Comparison of ENCODE assay signal across 19 cellular contexts in genomic region chr2:96546321-96546720, GRCh38. TPM values are rescaled to one million over a fixed set of nuclear protein-coding genes. Genes with fewer than 3 reads are reported as not detected.
DNase-seq lines count a peak whose midpoint lies in the region; ATAC-seq, FAIRE-seq and TF ChIP-seq lines count a peak whose summit lies in the region.
"Had no signal": no experiment of that assay in that cellular context is flagged by ENCODE, and none has a peak within 500 bp of the region (broad histone marks: within the 10 kb centered on the region; RNA-seq: fewer than 3 reads in every experiment).

No MANE protein-coding gene starts in this region.

- H4K5ac ChIP-seq in H1 (ENCODE audit: insufficient read length, low read depth, low read length): no peak overlapping the region

- peaks cover 73% of the 10 kb centered on the region for H3K36me3 Mint-ChIP-seq in activated CD4-positive, alpha-beta memory T cell treated with anti-CD3 and anti-CD28 coated beads, Interleukin-2, amount 10 ng/mL, durations not matched to agents 7 days and 5 days (ENCODE audit: low read depth)

- ATAC-seq in HepG2 (no peak), right lobe of liver (no peak), GM19467 (IDR thresholded peaks at IDR 0.05; ENCODE audit: unreplicated experiment) (no peak)
- ATAC-seq: HCT116, pancreas had no signal

- H3K9ac ChIP-seq in HepG2 (ENCODE audit: insufficient read depth, low read depth, low read length) (no peak overlapping the region), H1 (replicated peaks in 1 of 4; ENCODE audit: extremely low read depth in 1 of 4, low read depth in 3 of 4, low read length in 3 of 4) (no peak overlapping the region)

- H2AFZ ChIP-seq in HepG2 (ENCODE audit: low read length) (no peak overlapping the region), H1 (ENCODE audit: low read length) (no peak overlapping the region)

- DNase-seq in HepG2 (ENCODE audit: low spot score) (no peak), right lobe of liver (no peak), H1 (ENCODE audit: low read depth in 1 of 2, low spot score in 2 of 2) (no peak), NCI-H187 treated with DMSO at 0.1 percent for 48 hours (lab: John Stamatoyannopoulos, UW) (no peak), COR-L47 (lab: John Stamatoyannopoulos, UW) (no peak), iPS-NIHi11 (ENCODE audit: low spot score) (no peak)
- peak; percentile 55 for DNase-seq in activated CD4-positive, alpha-beta memory T cell treated with anti-CD3 and anti-CD28 coated beads, Interleukin-2, amount 10 ng/mL, durations not matched to agents 7 days and 5 days
- DNase-seq: activated gamma-delta T cell, AML-193, caudate nucleus, Karpas-422, NCI-H446 treated with DMSO at 0.1 percent for 48 hours, pancreas had no signal

- H3K36me3 ChIP-seq in HepG2 (replicated peaks in 1 of 2; ENCODE audit: control insufficient read depth in 1 of 2, insufficient read depth in 2 of 2, low read length in 2 of 2) (no peaks in the 10 kb centered on the region; a peak in 1 of 5 replicates), right lobe of liver (peaks cover 0 to 3% (median 0%) of the 10 kb centered on the region in 4 donors), H1 (ENCODE audit: control insufficient read depth in 2 of 4, insufficient read depth in 4 of 4, low read length in 3 of 4) (no peaks in the 10 kb centered on the region)
- H3K36me3 ChIP-seq: pancreas had no signal

- H2BK20ac ChIP-seq in H1 (ENCODE audit: low read length): no peak overlapping the region

- no peak overlapping the region for H2BK5ac ChIP-seq in H1 (ENCODE audit: low read depth, low read length)

- H3K79me1 ChIP-seq in H1 (ENCODE audit: low read depth, low read length): no peaks in the 10 kb centered on the region; the same call in none of the 2 replicates

- no peak overlapping the region for H4K91ac ChIP-seq in H1 (replicated peaks; ENCODE audit: insufficient read length, low read length)

- BruUV-seq in HepG2 (replicated peaks; lab: Mats Ljungman, UMichigan): no TSS peak

- no peak overlapping the region for H3K56ac ChIP-seq in H1 (replicated peaks; ENCODE audit: insufficient read length, low read depth, low read length)

- H3K9me3 Mint-ChIP-seq in activated CD4-positive, alpha-beta memory T cell treated with anti-CD3 and anti-CD28 coated beads, Interleukin-2, amount 10 ng/mL, durations not matched to agents 7 days and 5 days: peaks cover 2% of the 10 kb centered on the region

- WGBS in HepG2 (ENCODE audit: low lambda C conversion rate): 67% methylated on average over 3 of the region's 5 CpGs
- 44% methylated on average over 1 of the region's 5 CpGs for WGBS in right lobe of liver (ENCODE audit: insufficient coverage, low coverage, low lambda C conversion rate, missing lambda C conversion rate)
- WGBS in H1 (ENCODE audit: extremely low coverage in 1 of 2, insufficient coverage in 1 of 2, insufficient read length in 1 of 2, insufficient replicate concordance in 2 of 2, low coverage in 1 of 2, low lambda C conversion rate in 2 of 2, missing lambda C conversion rate in 1 of 2), 2 experiments: 88% methylated on average over 3 of the region's 5 CpGs; no CpG with 5 or more reads in 1 of the 2 experiments

- POLR2A ChIA-PET in HepG2 (lab: Yijun Ruan, JAX): no interaction called here
- POLR2A ChIA-PET in activated CD4-positive, alpha-beta memory T cell treated with anti-CD3 and anti-CD28 coated beads, Interleukin-2, amount 10 ng/mL, durations not matched to agents 7 days and 5 days (lab: Charles Lee): interaction anchor here (0.9 to 3.5 kb wide), 4 partner anchors 8 to 19 kb away, joined by 3 to 41 read pairs (median 6); partner anchors contain the start of gene ARID5A
- POLR2A ChIA-PET in H1 (lab: Charles Lee; ENCODE audit: partially characterized antibody): interaction anchor here (5.4 kb wide), 1 partner anchor 8 kb away, joined by 33 read pairs; the partner anchor contains the start of gene ARID5A

- H3K18ac ChIP-seq in H1 (ENCODE audit: extremely low read depth, low read length): no peak overlapping the region

- 0 out of 2 replicates have a peak overlapping the region, but pooled peaks have one; percentile 60 for H2AK5ac ChIP-seq in H1 (ENCODE audit: low read depth, low read length)

- TF ChIP-seq EP300 in HepG2 (IDR thresholded peaks at IDR 0.05; ENCODE audit: low read depth in 2 of 2, low read length in 2 of 2) (no peak), HepG2 (CRISPR knock-in tag; IDR thresholded peaks at IDR 0.05; ENCODE audit: borderline replicate concordance) (no peak), H1 (IDR thresholded peaks at IDR 0.05; ENCODE audit: borderline replicate concordance in 1 of 2, low read depth in 2 of 2, low read length in 2 of 2) (no peak)

- H3K27me3 Mint-ChIP-seq in activated CD4-positive, alpha-beta memory T cell treated with anti-CD3 and anti-CD28 coated beads, Interleukin-2, amount 10 ng/mL, durations not matched to agents 7 days and 5 days: peaks cover 2% of the 10 kb centered on the region

- H3K4me3 ChIP-seq in HepG2 (replicated peaks in 1 of 3; ENCODE audit: insufficient read depth in 1 of 3, low read depth in 2 of 3, low read length in 3 of 3): no peak overlapping the region
- no peak overlapping the region for H3K4me3 ChIP-seq in right lobe of liver
- no peak overlapping the region for H3K4me3 ChIP-seq in H1 (ENCODE audit: extremely low read depth in 1 of 4, insufficient read depth in 2 of 4, low read depth in 3 of 4, low read length in 4 of 4)
- H3K4me3 ChIP-seq: pancreas had no signal

- H3K14ac ChIP-seq in H1 (ENCODE audit: insufficient read length): no peak overlapping the region

- H3K27me3 ChIP-seq in HepG2 (ENCODE audit: control insufficient read depth in 1 of 2, insufficient read depth in 2 of 2, low read length in 2 of 2) (no peaks in the 10 kb centered on the region), right lobe of liver (no peaks in the 10 kb centered on the region), H1 (replicated peaks in 1 of 4; ENCODE audit: control insufficient read depth in 3 of 4, extremely low read depth in 1 of 4, insufficient read depth in 3 of 4, low read length in 3 of 4) (peaks cover 0 to 2% (median 0%) of the 10 kb centered on the region in 4 experiments; a peak in 3 of 7 replicates)
- H3K27me3 ChIP-seq: pancreas had no signal

- TF ChIP-seq RAD21 in HepG2 (CRISPR knock-in tag; IDR thresholded peaks at IDR 0.05) (no peak), H1 (IDR thresholded peaks at IDR 0.05 in 1 of 2, conservative IDR thresholded peaks at IDR 0.05 in 1 of 2; ENCODE audit: low read depth in 2 of 2, low read length in 2 of 2) (no peak)

- H3K27ac ChIP-seq in HepG2 (ENCODE audit: extremely low read length, insufficient read depth, low read length): no peak overlapping the region
- H3K27ac ChIP-seq in right lobe of liver: no peak overlapping the region
- H3K27ac ChIP-seq in H1 (ENCODE audit: low read depth, low read length): no peak overlapping the region
- H3K27ac ChIP-seq: pancreas, VCaP had no signal

- H3K4me2 ChIP-seq in HepG2 (ENCODE audit: low read depth, low read length) (no peak overlapping the region), H1 (ENCODE audit: insufficient read depth in 1 of 2, low read depth in 2 of 2, low read length in 2 of 2) (no peak overlapping the region; a peak in 1 of 4 replicates)

- no peak overlapping the region for H3K23ac ChIP-seq in H1 (ENCODE audit: insufficient read length)

- 0 out of 2 replicates have a peak overlapping the region, but pooled peaks have one; percentile 81 for H2BK15ac ChIP-seq in H1 (ENCODE audit: low read length)

- intact Hi-C loops in HepG2 (cut with micrococcal nuclease; ENCODE audit: unreplicated experiment) (no loop called here), right lobe of liver (cut with DNase I) (no loop called here)

- H3K4me1 Mint-ChIP-seq in activated CD4-positive, alpha-beta memory T cell treated with anti-CD3 and anti-CD28 coated beads, Interleukin-2, amount 10 ng/mL, durations not matched to agents 7 days and 5 days: peaks cover 58% of the 10 kb centered on the region

- H3K9me3 ChIP-seq in HepG2 (ENCODE audit: low read length): no peaks in the 10 kb centered on the region
- H3K9me3 ChIP-seq in right lobe of liver: no peaks in the 10 kb centered on the region
- peaks cover 0 to 5% of the 10 kb centered on the region in 2 experiments; a peak in 1 of 4 replicates for H3K9me3 ChIP-seq in H1 (ENCODE audit: insufficient read depth in 2 of 2, low read depth in 1 of 2, low read length in 1 of 2)
- H3K9me3 ChIP-seq: pancreas had no signal

- peak overlapping the region; percentile 61 for H3K27ac Mint-ChIP-seq in activated CD4-positive, alpha-beta memory T cell treated with anti-CD3 and anti-CD28 coated beads, Interleukin-2, amount 10 ng/mL, durations not matched to agents 7 days and 5 days

- no peaks in the 10 kb centered on the region for H3K79me2 ChIP-seq in HepG2 (ENCODE audit: insufficient read depth, low read length)
- no peaks in the 10 kb centered on the region for H3K79me2 ChIP-seq in H1 (ENCODE audit: control insufficient read depth in 1 of 2, insufficient read depth in 2 of 2, low read length in 2 of 2)

- peak overlapping the region; percentile 28 for H3K4me3 Mint-ChIP-seq in activated CD4-positive, alpha-beta memory T cell treated with anti-CD3 and anti-CD28 coated beads, Interleukin-2, amount 10 ng/mL, durations not matched to agents 7 days and 5 days

- no peak overlapping the region for H3K4ac ChIP-seq in H1 (replicated peaks; ENCODE audit: insufficient read length, low read depth, low read length)

- H4K20me1 ChIP-seq in HepG2 (ENCODE audit: insufficient read depth, low read length): no peaks in the 10 kb centered on the region
- peaks cover 0 to 2% of the 10 kb centered on the region in 2 experiments for H4K20me1 ChIP-seq in H1 (replicated peaks in 1 of 2; ENCODE audit: control insufficient read depth in 1 of 2, insufficient read depth in 2 of 2, low read length in 2 of 2)

- FAIRE-seq in HepG2 (lab: Jason Lieb, UNC) (no peak), H1 (lab: Jason Lieb, UNC) (no peak)
- FAIRE-seq: frontal cortex, keratinocyte, pancreas had no signal

- no peak overlapping the region for H2BK120ac ChIP-seq in H1 (replicated peaks; ENCODE audit: low read depth, low read length)

- CTCF ChIA-PET in HepG2 (lab: Yijun Ruan, JAX; ENCODE audit: low intra/inter-chr PET ratio, low total read pairs) (no interaction called here), H1 (lab: Charles Lee; ENCODE audit: partially characterized antibody) (interaction anchor here (2.8 to 13.1 kb wide), 2 partner anchors 12 to 37 kb away, joined by 23 to 361 read pairs; partner anchors contain the start of gene ARID5A)
- CTCF ChIA-PET in activated CD4-positive, alpha-beta memory T cell treated with anti-CD3 and anti-CD28 coated beads, Interleukin-2, amount 10 ng/mL, durations not matched to agents 7 days and 5 days (lab: Charles Lee): interaction anchor here (1.3 kb wide), 2 partner anchors 8 to 10 kb away, joined by 4 to 5 read pairs; no protein-coding TSS in a partner anchor

- TF ChIP-seq CTCF in HepG2 (CRISPR knock-in tag; IDR thresholded peaks at IDR 0.05): no peak
- TF ChIP-seq CTCF in right lobe of liver (IDR thresholded peaks at IDR 0.05): no peak
- TF ChIP-seq CTCF in H1 (IDR thresholded peaks at IDR 0.05; ENCODE audit: control extremely low read depth in 1 of 3, insufficient read depth in 1 of 3, low read depth in 1 of 3, low read length in 3 of 3): no peak

- H3K4me1 ChIP-seq in HepG2 (ENCODE audit: insufficient read depth, low read length) (peaks cover 16% of the 10 kb centered on the region), right lobe of liver (peaks cover 0 to 8% (median 2%) of the 10 kb centered on the region in 4 donors), H1 (replicated peaks in 1 of 4; ENCODE audit: control insufficient read depth in 3 of 4, insufficient read depth in 4 of 4, low read length in 3 of 4) (peaks cover 2 to 20% (median 5%) of the 10 kb centered on the region in 4 experiments; a peak in 6 of 7 replicates)
- H3K4me1 ChIP-seq: pancreas had no signal

- TF ChIP-seq POLR2A in HepG2 (IDR thresholded peaks at IDR 0.05; ENCODE audit: insufficient read depth in 1 of 2, low read depth in 2 of 2, low read length in 2 of 2) (no peak), right lobe of liver (IDR thresholded peaks at IDR 0.05) (no peak), H1 (IDR thresholded peaks at IDR 0.05; ENCODE audit: control extremely low read depth in 1 of 2, low read depth in 2 of 2, low read length in 2 of 2) (no peak)

- H3K23me2 ChIP-seq in H1 (ENCODE audit: low read depth, low read length): 0 out of 2 replicates have a peak, but pooled peaks cover 1% of the 10 kb centered on the region

- in situ Hi-C loops in HepG2 (cut with HindIII; ENCODE audit: extremely low pct_ligation_motif_present, low pct_unique_long_range_greater_than_20kb): no loop called here

- H2BK12ac ChIP-seq in H1 (ENCODE audit: low read depth, low read length): no peak overlapping the region

- no peak overlapping the region for H4K8ac ChIP-seq in H1 (ENCODE audit: extremely low read depth, insufficient read depth, low read length)

RNA-seq across cellular contexts. Expression of gene ARID5A, which starts 9.8 kb away (rescaled TPM):
- total RNA-seq in HepG2 (2016; rRNA removed; fragmentation: Illumina TruSeq; extraction: Trizol): 8.0 and 9.5 TPM in 2 replicates
- 2.9 and 3.5 TPM in 2 replicates for total RNA-seq in HepG2 (2016; cell fraction: cytosol; rRNA removed; fragmentation: Illumina TruSeq; extraction: Trizol; ENCODE audit: low read depth)
- 8.1 and 9.8 TPM in 2 replicates for total RNA-seq in HepG2 (2016; cell fraction: insoluble cytoplasmic fraction; rRNA removed; fragmentation: Illumina TruSeq; extraction: Trizol)
- total RNA-seq in HepG2 (2016; cell fraction: membrane; rRNA removed; fragmentation: Illumina TruSeq; extraction: Trizol): 6.9 and 8.7 TPM in 2 replicates
- 7.0 and 7.5 TPM in 2 replicates for total RNA-seq in HepG2 (2016; cell fraction: nucleus; rRNA removed; fragmentation: Illumina TruSeq; extraction: Trizol)
- polyA plus RNA-seq in HepG2 (2011; rRNA removed): 6.0 and 7.4 TPM in 2 replicates
- 3.4 and 7.0 TPM in 2 replicates for polyA plus RNA-seq in HepG2 (2011; cell fraction: cytosol; rRNA removed)
- 11.9 and 13.3 TPM in 2 replicates for polyA plus RNA-seq in HepG2 (2011; cell fraction: nucleus; rRNA removed)
- 4.7 and 5.3 TPM in 2 replicates for polyA plus RNA-seq in HepG2 (2012)
- polyA plus RNA-seq in HepG2 (2016; cell fraction: cytosol; fragmentation: Illumina TruSeq; extraction: Trizol; ENCODE audit: low read depth): 3.1 and 4.1 TPM in 2 replicates
- polyA plus RNA-seq in HepG2 (2016; cell fraction: insoluble cytoplasmic fraction; fragmentation: Illumina TruSeq; extraction: Trizol; ENCODE audit: low read depth): 9.9 and 12.2 TPM in 2 replicates
- 6.1 and 8.5 TPM in 2 replicates for polyA plus RNA-seq in HepG2 (2016; cell fraction: membrane; fragmentation: Illumina TruSeq; extraction: Trizol; ENCODE audit: low read depth)
- 12.7 and 13.7 TPM in 2 replicates for polyA plus RNA-seq in HepG2 (2016; cell fraction: nucleus; fragmentation: Illumina TruSeq; extraction: Trizol; ENCODE audit: insufficient read depth, low read depth)
- polyA minus RNA-seq in HepG2 (2011; rRNA and poly(A)+ RNA removed; ENCODE audit: low replicate concordance): 1.4 and 6.4 TPM in 2 replicates
- polyA minus RNA-seq in HepG2 (2011; cell fraction: cytosol; rRNA and poly(A)+ RNA removed): 3.0 and 4.0 TPM in 2 replicates
- 3.2 and 4.2 TPM in 2 replicates for polyA minus RNA-seq in HepG2 (2011; cell fraction: nucleus; rRNA and poly(A)+ RNA removed)
- 10 to 100 TPM; 13.2 to 23.1 (median 16.9) TPM for total RNA-seq in right lobe of liver
- 10 to 100 TPM; 80.0 to 86.8 TPM for total RNA-seq in activated CD4-positive, alpha-beta memory T cell treated with anti-CD3 and anti-CD28 coated beads, Interleukin-2, amount 10 ng/mL, durations not matched to agents 7 days and 5 days
- 4.4 and 5.3 TPM in 2 replicates for total RNA-seq in H1 (2021; fragmentation: NEBNext Ultra II Directional; extraction: Animal tissue kit (Norgen Biotek cat#: 25700))
- 3.3 and 3.8 TPM in 2 replicates for polyA plus RNA-seq in H1 (2011; rRNA removed)
- polyA plus RNA-seq in H1 (2011; cell fraction: cytosol; rRNA removed): 2.8 TPM
- polyA plus RNA-seq in H1 (2011; cell fraction: nucleus; rRNA removed): 5.1 TPM
- 1.8 to 4.2 TPM (median 3.5 TPM) in 4 replicates for polyA plus RNA-seq in H1 (2012, experiment 1 of 2)
- polyA plus RNA-seq in H1 (2012, experiment 2 of 2): 3.3 TPM
- 4.2 TPM for polyA plus RNA-seq in H1 (2013, experiment 1 of 2)
- polyA plus RNA-seq in H1 (2013, experiment 2 of 2): 4.2 TPM
- 0.76 and 1.4 TPM in 2 replicates for polyA minus RNA-seq in H1 (2011; rRNA and poly(A)+ RNA removed)
- polyA minus RNA-seq in H1 (2011; cell fraction: cytosol; rRNA and poly(A)+ RNA removed): 4.3 TPM
- 3.3 TPM for polyA minus RNA-seq in H1 (2011; cell fraction: nucleus; rRNA and poly(A)+ RNA removed)

RNA-seq across cellular contexts. Expression of gene NEURL3, which starts 41.2 kb away (rescaled TPM):
- total RNA-seq in HepG2 (2016; rRNA removed; fragmentation: Illumina TruSeq; extraction: Trizol) (0.74 and 1.2 TPM in 2 replicates), right lobe of liver (1 to 10 TPM in 3 of 6 experiments, under 1 TPM in 3; 0.23 to 3.0 (median 1.4) TPM)
- 0.20 and 0.53 TPM in 2 replicates for total RNA-seq in HepG2 (2016; cell fraction: cytosol; rRNA removed; fragmentation: Illumina TruSeq; extraction: Trizol; ENCODE audit: low read depth)
- 0.73 and 1.4 TPM in 2 replicates for total RNA-seq in HepG2 (2016; cell fraction: insoluble cytoplasmic fraction; rRNA removed; fragmentation: Illumina TruSeq; extraction: Trizol)
- 0.34 and 0.48 TPM in 2 replicates for total RNA-seq in HepG2 (2016; cell fraction: membrane; rRNA removed; fragmentation: Illumina TruSeq; extraction: Trizol)
- total RNA-seq in HepG2 (2016; cell fraction: nucleus; rRNA removed; fragmentation: Illumina TruSeq; extraction: Trizol): 0.62 and 0.63 TPM in 2 replicates
- polyA plus RNA-seq in HepG2 (2011; rRNA removed) (0.16 and 0.48 TPM in 2 replicates), H1 (2011; rRNA removed) (0.03 TPM in 1 of 2 replicates, not detected in the other)
- polyA plus RNA-seq in HepG2 (2011; cell fraction: cytosol; rRNA removed): 0.41 and 0.48 TPM in 2 replicates
- polyA plus RNA-seq in HepG2 (2011; cell fraction: nucleus; rRNA removed): 0.37 and 0.74 TPM in 2 replicates
- 0.28 TPM in 1 of 2 replicates, not detected in the other for polyA plus RNA-seq in HepG2 (2012)
- polyA plus RNA-seq in HepG2 (2016; cell fraction: cytosol; fragmentation: Illumina TruSeq; extraction: Trizol; ENCODE audit: low read depth): 0.16 and 0.27 TPM in 2 replicates
- polyA plus RNA-seq in HepG2 (2016; cell fraction: insoluble cytoplasmic fraction; fragmentation: Illumina TruSeq; extraction: Trizol; ENCODE audit: low read depth): 0.81 and 0.88 TPM in 2 replicates
- polyA plus RNA-seq in HepG2 (2016; cell fraction: membrane; fragmentation: Illumina TruSeq; extraction: Trizol; ENCODE audit: low read depth): 0.49 and 0.50 TPM in 2 replicates
- polyA plus RNA-seq in HepG2 (2016; cell fraction: nucleus; fragmentation: Illumina TruSeq; extraction: Trizol; ENCODE audit: insufficient read depth, low read depth): 1.3 and 1.5 TPM in 2 replicates
- polyA minus RNA-seq in HepG2 (2011; rRNA and poly(A)+ RNA removed; ENCODE audit: low replicate concordance): not detected in 2 replicates
- not detected in 2 replicates for polyA minus RNA-seq in HepG2 (2011; cell fraction: cytosol; rRNA and poly(A)+ RNA removed)
- not detected in 2 replicates for polyA minus RNA-seq in HepG2 (2011; cell fraction: nucleus; rRNA and poly(A)+ RNA removed)
- 1 to 10 TPM in 1 of 2 experiments, under 1 TPM in 1; 0.78 to 1.0 TPM for total RNA-seq in activated CD4-positive, alpha-beta memory T cell treated with anti-CD3 and anti-CD28 coated beads, Interleukin-2, amount 10 ng/mL, durations not matched to agents 7 days and 5 days
- total RNA-seq in H1 (2021; fragmentation: NEBNext Ultra II Directional; extraction: Animal tissue kit (Norgen Biotek cat#: 25700)): not detected in 2 replicates
- not detected for polyA plus RNA-seq in H1 (2011; cell fraction: cytosol; rRNA removed)
- polyA plus RNA-seq in H1 (2011; cell fraction: nucleus; rRNA removed): not detected
- polyA plus RNA-seq in H1 (2012, experiment 1 of 2): not detected in 4 replicates
- polyA plus RNA-seq in H1 (2012, experiment 2 of 2): not detected
- polyA plus RNA-seq in H1 (2013, experiment 1 of 2): not detected
- polyA plus RNA-seq in H1 (2013, experiment 2 of 2): not detected
- polyA minus RNA-seq in H1 (2011; rRNA and poly(A)+ RNA removed): not detected in 2 replicates
- not detected for polyA minus RNA-seq in H1 (2011; cell fraction: cytosol; rRNA and poly(A)+ RNA removed)
- not detected for polyA minus RNA-seq in H1 (2011; cell fraction: nucleus; rRNA and poly(A)+ RNA removed)
- total RNA-seq: frontal cortex, skeletal muscle tissue had no signal
- polyA plus RNA-seq: keratinocyte had no signal

Comparison
In these comparisons a context has a peak if more than half of its experiments do, and no peak if none do; other contexts are left out.
1. Of the 41 proteins assayed by ChIP-seq in both HepG2 and H1: peak only in HepG2: MAFK; only in H1: none; in both: none; in neither: 40.